In the genomic region with DNA sequence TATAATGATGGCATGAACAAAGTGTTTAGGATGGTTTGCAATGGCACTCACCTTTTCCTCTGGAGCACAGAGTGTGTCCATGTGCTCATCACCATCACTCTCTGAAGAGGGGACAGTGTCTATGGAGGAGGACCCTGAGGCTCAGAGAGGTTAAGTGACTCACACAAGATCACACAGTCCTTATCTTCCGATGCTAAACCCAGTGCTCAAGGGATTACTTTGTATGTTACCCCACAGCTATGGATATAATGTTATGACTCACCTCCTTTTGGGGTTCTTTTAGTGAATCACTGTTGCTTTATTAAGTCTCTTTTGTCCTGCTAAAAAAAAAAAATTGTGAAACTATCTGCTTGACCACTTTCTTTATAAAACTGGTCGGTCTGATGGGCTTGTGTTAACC, we compare ENCODE assay signal across 13 cellular contexts.
DNase-seq lines count a peak whose midpoint lies in the region; TF ChIP-seq lines count a peak whose summit lies in the region.
"Had no signal": no experiment of that assay in that cellular context is flagged by ENCODE, and none has a peak within 500 bp of the region (broad histone marks: within the 10 kb centered on the region; RNA-seq: fewer than 3 reads in every experiment).

No MANE protein-coding gene starts in this region.

- H3K4me3 ChIP-seq in brain microvascular endothelial cell (ENCODE audit: low read depth, low read length) (no peak overlapping the region), dorsolateral prefrontal cortex (no peak overlapping the region)
- H3K4me3 ChIP-seq: suprapubic skin had no signal

- H3K27me3 ChIP-seq in brain microvascular endothelial cell (replicated peaks) (no peaks in the 10 kb centered on the region), dorsolateral prefrontal cortex (no peaks in the 10 kb centered on the region)
- H3K27me3 ChIP-seq: suprapubic skin had no signal

- no peak overlapping the region for H3K27ac ChIP-seq in brain microvascular endothelial cell
- H3K27ac ChIP-seq in dorsolateral prefrontal cortex = no peak overlapping the region
- H3K27ac ChIP-seq: suprapubic skin had no signal

- intact Hi-C loops in dorsolateral prefrontal cortex (cut with DNase I) = no loop called here

- H3K36me3 ChIP-seq in brain microvascular endothelial cell (replicated peaks) = no peaks in the 10 kb centered on the region
- H3K36me3 ChIP-seq: suprapubic skin had no signal

- DNase-seq in Daoy (ENCODE audit: low read depth) = peak; percentile 77
- peak; percentile 56 for DNase-seq in HS-27A (ENCODE audit: low read depth)
- peak; percentile 65 for DNase-seq in brain microvascular endothelial cell
- DNase-seq in myocyte (ENCODE audit: low read depth) = peak; percentile 11
- DNase-seq in stimulated activated CD4-positive, alpha-beta T cell treated with anti-CD3 and anti-CD28 coated beads, Interleukin-1b, Interleukin-23, amount 100 ng/mL, for 48 hours = no peak
- DNase-seq in dorsolateral prefrontal cortex = no peak
- no peak for DNase-seq in NCI-H128 (lab: John Stamatoyannopoulos, UW; ENCODE audit: unreplicated experiment)
- DNase-seq: activated CD4-positive, CD25-positive, alpha-beta regulatory T cell; activated effector memory CD4-positive, alpha-beta T cell treated with anti-CD3 and anti-CD28 coated beads, Interleukin-2, amount 50 U/mL, for 16 hours; DMS53; NCI-H1092; NCI-H524 treated with DMSO at 0.1 percent for 48 hours had no signal

- in situ Hi-C loops in brain microvascular endothelial cell (cut with HindIII; ENCODE audit: low pct_ligation_motif_present, low sequenced_read_pairs) = no loop called here

- no peak for TF ChIP-seq CTCF in brain microvascular endothelial cell (IDR thresholded peaks at IDR 0.05; ENCODE audit: low read depth, low read length, missing control alignments)
- no peak for TF ChIP-seq CTCF in dorsolateral prefrontal cortex (IDR thresholded peaks at IDR 0.05 in 54 of 56, conservative IDR thresholded peaks at IDR 0.05 in 2 of 56; ENCODE audit: low read depth in 1 of 56, partially characterized antibody in 56 of 56)

Comparison
In these comparisons a context has a peak if more than half of its experiments do, and no peak if none do; other contexts are left out.
1. DNase-seq: peak in Daoy (single experiment), HS-27A (single experiment), brain microvascular endothelial cell (single experiment) and myocyte (single experiment); none in stimulated activated CD4-positive, alpha-beta T cell treated with anti-CD3 and anti-CD28 coated beads, Interleukin-1b, Interleukin-23, amount 100 ng/mL, for 48 hours (single experiment), dorsolateral prefrontal cortex (0 of 10) and NCI-H128 (single experiment).